15 cellular contexts compared by ENCODE assay signal in the genomic region with DNA sequence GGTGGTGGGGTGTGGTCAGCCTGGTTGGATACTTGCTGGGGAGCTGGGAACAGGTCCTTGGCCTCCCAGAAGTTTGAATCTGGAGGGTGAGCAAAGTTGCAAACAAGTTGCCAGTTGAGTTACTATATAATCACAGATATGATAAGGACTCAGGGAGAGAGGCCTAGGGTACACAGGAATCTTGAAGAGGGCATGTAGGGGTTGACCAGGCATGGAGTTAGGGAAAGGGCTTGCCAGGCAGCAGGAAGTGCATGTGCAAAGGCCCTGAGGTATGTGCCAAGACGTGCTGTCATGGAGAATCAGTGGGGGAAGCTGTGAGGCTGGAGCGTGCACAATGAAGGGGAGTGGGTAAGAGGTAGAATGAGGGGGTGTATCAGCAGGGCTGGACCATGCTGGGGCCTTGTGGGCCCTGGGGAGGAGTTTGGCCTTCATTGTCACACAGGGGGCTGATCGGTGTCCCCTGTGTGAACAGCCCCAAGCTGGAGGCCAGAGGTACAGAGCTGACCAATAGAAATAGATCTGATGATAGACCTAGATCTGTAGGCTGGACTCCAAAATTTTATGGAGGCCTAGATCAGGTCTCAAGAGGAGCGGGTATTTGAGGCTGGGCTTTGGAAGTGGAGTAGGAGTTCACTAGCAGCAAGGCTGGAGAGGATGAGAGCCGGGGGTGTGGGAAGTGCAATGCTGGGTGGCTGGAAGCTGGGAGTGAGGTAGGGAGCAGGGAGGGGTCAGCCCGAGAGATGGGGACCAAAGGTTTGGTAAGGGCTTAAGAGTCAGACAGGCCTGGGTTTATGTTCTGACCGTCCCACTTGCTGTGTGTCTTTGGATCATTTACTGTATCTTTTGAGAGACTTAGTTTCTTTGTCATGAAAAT. TPM values are rescaled to one million over a fixed set of nuclear protein-coding genes. Genes with fewer than 3 reads are reported as not detected.
A peak's percentile ranks its signal among the peaks of the same experiment; 100 is the strongest.
DNase-seq lines count a peak whose midpoint lies in the region; ATAC-seq, FAIRE-seq and TF ChIP-seq lines count a peak whose summit lies in the region.
"Had no signal": no experiment of that assay in that cellular context is flagged by ENCODE, and none has a peak within 500 bp of the region (broad histone marks: within the 10 kb centered on the region; RNA-seq: fewer than 3 reads in every experiment).

No MANE protein-coding gene starts in this region.

- no peak overlapping the region for H2BK15ac ChIP-seq in neuronal stem cell (ENCODE audit: low read length)

- no peak for TF ChIP-seq EP300 in A549 (IDR thresholded peaks at IDR 0.05)

- no peak for TF ChIP-seq CTCF in A549 (IDR thresholded peaks at IDR 0.05)
- no peak for TF ChIP-seq CTCF in chondrocyte (IDR thresholded peaks at IDR 0.05)
- TF ChIP-seq CTCF in GM13977 (IDR thresholded peaks at IDR 0.05; ENCODE audit: extremely low read depth, insufficient read depth, missing control alignments): no peak

- no peak for DNase-seq in A549 (ENCODE audit: low read depth in 1 of 2, low spot score in 1 of 2)
- DNase-seq in H7: peak; percentile 47
- DNase-seq in chondrocyte (ENCODE audit: low spot score): peak; percentile 50
- no peak for DNase-seq in neuronal stem cell (ENCODE audit: low spot score)
- no peak for DNase-seq in GM13977 (ENCODE audit: low spot score)
- DNase-seq in GM19240 (ENCODE audit: insufficient read length, low spot score): no peak
- no peak for DNase-seq in NCI-H1417 treated with DMSO at 0.1 percent for 48 hours (lab: John Stamatoyannopoulos, UW)
- DNase-seq: activated naive CD4-positive, alpha-beta T cell treated with anti-CD3 and anti-CD28 coated beads, Interleukin-2, amount 50 U/mL, for 16 hours; foreskin keratinocyte; MM.1S; OCI-M1 had no signal

- H2AFZ ChIP-seq in neuronal stem cell (ENCODE audit: low read length): no peak overlapping the region

- no peak for TF ChIP-seq POLR2A in A549 (IDR thresholded peaks at IDR 0.05; ENCODE audit: low read length)

- TF ChIP-seq RAD21 in A549 (conservative IDR thresholded peaks at IDR 0.05 in 1 of 2, IDR thresholded peaks at IDR 0.05 in 1 of 2): no peak

- CTCF ChIA-PET in A549 (lab: Yijun Ruan, JAX): interaction anchor here (0.6 to 3.8 kb wide), 9 partner anchors 8 to 68 kb away, joined by 3 to 19 read pairs (median 4); no protein-coding TSS in a partner anchor

- WGBS in A549 (ENCODE audit: missing lambda C conversion rate): 85% methylated on average over 7 of the region's 7 CpGs
- no CpG with 5 or more reads among the region's 7 CpGs for WGBS in neuronal stem cell (ENCODE audit: extremely low coverage in 2 of 2, insufficient read length in 2 of 2, insufficient replicate concordance in 1 of 2), 2 donors

- H3K36me3 Mint-ChIP-seq in chondrocyte (ENCODE audit: low read depth): no peaks in the 10 kb centered on the region
- H3K36me3 Mint-ChIP-seq: naive thymus-derived CD8-positive, alpha-beta T cell had no signal

- H3K4ac ChIP-seq in neuronal stem cell (ENCODE audit: low read length): no peak overlapping the region

- H3K27ac ChIP-seq in A549: peak overlapping the region; percentile 99 to 100; a peak in 5 of 6 replicates
- no peak overlapping the region for H3K27ac ChIP-seq in neuronal stem cell (replicated peaks; ENCODE audit: low read length)
- H3K27ac ChIP-seq: foreskin keratinocyte had no signal

- H3K27me3 ChIP-seq in H7 (ENCODE audit: control insufficient read depth, insufficient read depth, low read length) (no peaks in the 10 kb centered on the region), neuronal stem cell (ENCODE audit: control insufficient read depth in 3 of 3, insufficient read depth in 3 of 3, low read depth in 1 of 3, low read length in 3 of 3) (peaks cover 0 to 4% (median 0%) of the 10 kb centered on the region in 3 experiments)
- H3K27me3 ChIP-seq: foreskin keratinocyte had no signal

- H3K4me2 ChIP-seq in A549 (peak overlapping the region; percentile 93), neuronal stem cell (ENCODE audit: insufficient read depth, low read length, poor library complexity, severe bottlenecking) (no peak overlapping the region)

- peak overlapping the region; percentile 38 for H3K23ac ChIP-seq in neuronal stem cell (ENCODE audit: low read depth, low read length, poor library complexity)

- H4K8ac ChIP-seq in neuronal stem cell (ENCODE audit: low read depth, low read length): no peak overlapping the region

- no peak overlapping the region for H3K4me3 Mint-ChIP-seq in chondrocyte (ENCODE audit: unreplicated experiment)
- H3K4me3 Mint-ChIP-seq: activated CD8-positive, alpha-beta T cell treated with anti-CD3 and anti-CD28 coated beads for 36 hours had no signal

- H3K4me1 Mint-ChIP-seq in chondrocyte (ENCODE audit: low read depth): peaks cover 27% of the 10 kb centered on the region

- no peak overlapping the region for H3K9ac ChIP-seq in neuronal stem cell (ENCODE audit: low read depth, low read length, poor library complexity)

- no peak overlapping the region for H2BK12ac ChIP-seq in neuronal stem cell (ENCODE audit: low read length)

- ATAC-seq in A549: no peak
- no peak for ATAC-seq in HG03095 (IDR thresholded peaks at IDR 0.05; ENCODE audit: unreplicated experiment)
- ATAC-seq: foreskin keratinocyte; naive thymus-derived CD8-positive, alpha-beta T cell had no signal

- no peak overlapping the region for H2BK120ac ChIP-seq in neuronal stem cell (ENCODE audit: low read depth, low read length)

- H3K18ac ChIP-seq in neuronal stem cell (ENCODE audit: low read length): peak overlapping the region; percentile 31

- H3K4me3 ChIP-seq in A549 (no peak overlapping the region; the same call in 2 of the 3 replicates), H7 (ENCODE audit: insufficient read depth, low read depth, low read length) (no peak overlapping the region), neuronal stem cell (ENCODE audit: low read length in 2 of 2) (peak overlapping the region in 1 of 2 donors; percentile 19)

- H3K79me1 ChIP-seq in neuronal stem cell (ENCODE audit: low read depth, low read length): peaks cover 28% of the 10 kb centered on the region

- no peak overlapping the region for H2BK5ac ChIP-seq in neuronal stem cell (ENCODE audit: low read length)

- H3K27me3 Mint-ChIP-seq in chondrocyte (ENCODE audit: low read depth): no peaks in the 10 kb centered on the region
- H3K27me3 Mint-ChIP-seq: activated CD8-positive, alpha-beta T cell treated with anti-CD3 and anti-CD28 coated beads for 36 hours; naive thymus-derived CD8-positive, alpha-beta T cell had no signal

- no peaks in the 10 kb centered on the region for H3K9me3 ChIP-seq in A549
- H3K9me3 ChIP-seq in neuronal stem cell (replicated peaks in 1 of 2; ENCODE audit: control insufficient read depth in 2 of 2, insufficient read depth in 1 of 2, low read depth in 1 of 2, low read length in 2 of 2): no peaks in the 10 kb centered on the region

- H3K9me3 Mint-ChIP-seq in chondrocyte (ENCODE audit: low read depth): no peaks in the 10 kb centered on the region
- H3K9me3 Mint-ChIP-seq: activated CD8-positive, alpha-beta T cell treated with anti-CD3 and anti-CD28 coated beads for 36 hours; naive thymus-derived CD8-positive, alpha-beta T cell had no signal

- FAIRE-seq in A549 (lab: Jason Lieb, UNC): no peak
- FAIRE-seq: islet of Langerhans had no signal

- POLR2A ChIA-PET in A549 (lab: Yijun Ruan, JAX): interaction anchor here (0.6 kb wide), 1 partner anchor 31 kb away, joined by 3 read pairs; no protein-coding TSS in a partner anchor

- H2AK5ac ChIP-seq in neuronal stem cell (ENCODE audit: low read depth, low read length): no peak overlapping the region

- H3K27ac Mint-ChIP-seq in chondrocyte (ENCODE audit: unreplicated experiment): no peak overlapping the region
- H3K27ac Mint-ChIP-seq: activated CD8-positive, alpha-beta T cell treated with anti-CD3 and anti-CD28 coated beads for 36 hours had no signal

- no peak overlapping the region for H4K91ac ChIP-seq in neuronal stem cell (ENCODE audit: low read depth, low read length, poor library complexity)

- in situ Hi-C loops in GM13977 (cut with MboI; ENCODE audit: low pct_unique_long_range_greater_than_20kb, low sequenced_read_pairs, unreplicated experiment): no loop called here

- H3K36me3 ChIP-seq in H7 (replicated peaks; ENCODE audit: control insufficient read depth, insufficient read depth, low read length) (peaks cover 4% of the 10 kb centered on the region), neuronal stem cell (replicated peaks in 1 of 2; ENCODE audit: control insufficient read depth in 2 of 2, insufficient read depth in 2 of 2, low read length in 2 of 2) (peaks cover 4 to 44% of the 10 kb centered on the region in 2 donors)

- peaks cover 85% of the 10 kb centered on the region for H3K4me1 ChIP-seq in A549
- H3K4me1 ChIP-seq in neuronal stem cell (ENCODE audit: control insufficient read depth in 2 of 2, insufficient read depth in 1 of 2, low read depth in 1 of 2, low read length in 2 of 2): peaks cover 5 to 6% of the 10 kb centered on the region in 2 donors

- no peak overlapping the region for H3K14ac ChIP-seq in neuronal stem cell (ENCODE audit: low read length)

TF ChIP-seq in A549, 52 proteins besides CTCF, POLR2A, EP300 and RAD21 (continues in another document):
- TF ChIP-seq NPAS2 (CRISPR knock-in tag; IDR thresholded peaks at IDR 0.05; ENCODE audit: borderline replicate concordance) (no peak), CBX8 (IDR thresholded peaks at IDR 0.05) (no peak), NR3C1 (IDR thresholded peaks at IDR 0.05) (no peak), CBX2 (IDR thresholded peaks at IDR 0.05; ENCODE audit: borderline replicate concordance, low read depth) (no peak), POLR2AphosphoS2 (conservative IDR thresholded peaks at IDR 0.05; ENCODE audit: low read length) (no peak)

RNA-seq across cellular contexts. Expression of a gene that starts 2.9 kb away (rescaled TPM):
- polyA plus RNA-seq in A549 (2011; rRNA removed) (154 and 212 TPM in 2 replicates), A549 (2017; fragmentation: RNase III; extraction: RNeasy Plus Mini Kit Qiagen cat#74134 plus additional on column Dnase treatment) (133 to 139 TPM (median 134 TPM) in 3 replicates)
- polyA plus RNA-seq in A549 (2012; cell fraction: cytosol; rRNA removed): 122 and 170 TPM in 2 replicates
- 500 and 511 TPM in 2 replicates for polyA plus RNA-seq in A549 (2012; cell fraction: nucleus; rRNA removed)
- 278 and 313 TPM in 2 replicates for polyA minus RNA-seq in A549 (2011; rRNA and poly(A)+ RNA removed)
- total RNA-seq in H7 (2014; rRNA removed; shearing (Covaris generic)): 31.4 and 32.5 TPM in 2 replicates
- total RNA-seq in chondrocyte: 16.0 to 25.7 TPM (median 25.1 TPM) in 3 replicates
- polyA plus RNA-seq in neuronal stem cell (2013, experiment 1 of 2): 32.2 TPM
- polyA plus RNA-seq in neuronal stem cell (2013, experiment 2 of 2): 33.5 TPM

RNA-seq across cellular contexts. Expression of a gene that starts 59.4 kb away (rescaled TPM):
- polyA plus RNA-seq in A549 (2011; rRNA removed) (104 and 131 TPM in 2 replicates), A549 (2017; fragmentation: RNase III; extraction: RNeasy Plus Mini Kit Qiagen cat#74134 plus additional on column Dnase treatment) (95.3 to 102 TPM (median 95.9 TPM) in 3 replicates)
- polyA plus RNA-seq in A549 (2012; cell fraction: cytosol; rRNA removed): 150 and 172 TPM in 2 replicates
- 85.9 and 115 TPM in 2 replicates for polyA plus RNA-seq in A549 (2012; cell fraction: nucleus; rRNA removed)
- polyA minus RNA-seq in A549 (2011; rRNA and poly(A)+ RNA removed): 75.9 and 80.4 TPM in 2 replicates
- 22.4 and 34.6 TPM in 2 replicates for total RNA-seq in H7 (2014; rRNA removed; shearing (Covaris generic))
- 30.9 to 34.1 TPM (median 32.5 TPM) in 3 replicates for total RNA-seq in chondrocyte
- polyA plus RNA-seq in neuronal stem cell (2013, experiment 1 of 2): 66.5 TPM
- polyA plus RNA-seq in neuronal stem cell (2013, experiment 2 of 2): 66.4 TPM

Comparison
In these comparisons a context has a peak if more than half of its experiments do, and no peak if none do; other contexts are left out.
1. DNase-seq: peak in H7 (single experiment) and chondrocyte (single experiment); none in A549 (0 of 2), neuronal stem cell (single experiment), GM13977 (single experiment), GM19240 (single experiment) and NCI-H1417 treated with DMSO at 0.1 percent for 48 hours (single experiment).